15 cellular contexts compared by ENCODE assay signal in the genomic region with DNA sequence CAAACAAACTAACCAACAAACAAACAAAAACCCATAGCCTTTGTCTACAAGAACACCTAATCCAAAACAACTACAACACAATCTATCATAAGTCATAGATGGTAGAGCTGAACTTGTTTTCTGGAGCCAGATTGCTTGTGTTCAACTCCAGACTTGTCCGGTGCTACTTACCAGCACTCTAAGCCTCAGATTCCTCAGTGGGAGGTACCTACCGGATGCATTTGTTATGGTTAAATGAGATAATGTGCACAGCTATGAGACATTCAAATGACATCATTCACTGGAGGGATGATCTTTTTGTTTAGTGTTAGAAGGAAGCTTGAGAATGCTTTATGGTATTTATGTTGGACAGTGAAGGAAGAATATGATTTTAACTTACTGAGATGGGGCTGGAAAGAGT.
DNase-seq lines count a peak whose midpoint lies in the region; FAIRE-seq and TF ChIP-seq lines count a peak whose summit lies in the region.
"Had no signal": no experiment of that assay in that cellular context is flagged by ENCODE, and none has a peak within 500 bp of the region (broad histone marks: within the 10 kb centered on the region; RNA-seq: fewer than 3 reads in every experiment).

No MANE protein-coding gene starts in this region.

- no peak for TF ChIP-seq CTCF in choroid plexus epithelial cell (conservative IDR thresholded peaks at IDR 0.05; ENCODE audit: low read depth, low read length)

- no peaks in the 10 kb centered on the region for H3K27me3 ChIP-seq in Karpas-422 (ENCODE audit: low read length)
- H3K27me3 ChIP-seq: BE2C had no signal

- peaks cover 41% of the 10 kb centered on the region for H3K9me3 ChIP-seq in Karpas-422 (ENCODE audit: low read length)
- H3K9me3 ChIP-seq: BE2C had no signal

- no peaks in the 10 kb centered on the region for H4K20me1 ChIP-seq in Karpas-422 (ENCODE audit: insufficient read depth, low read depth, low read length)

- H3K79me2 ChIP-seq in Karpas-422 (ENCODE audit: low read length), result no peaks in the 10 kb centered on the region

- H3K4me3 ChIP-seq in choroid plexus epithelial cell (ENCODE audit: low read depth, low read length), result no peak overlapping the region
- H3K4me3 ChIP-seq in Karpas-422 (ENCODE audit: low read length), result no peak overlapping the region
- H3K4me3 ChIP-seq: GM23338 had no signal

- no peak overlapping the region for H3K27ac ChIP-seq in Karpas-422 (ENCODE audit: low read length)
- H3K27ac ChIP-seq in substantia nigra (ENCODE audit: low read depth, low read length, poor library complexity, severe bottlenecking), result no peak overlapping the region
- H3K27ac ChIP-seq: C4-2B had no signal

- no peak overlapping the region for H3K4me2 ChIP-seq in Karpas-422 (ENCODE audit: low read depth, low read length, poor library complexity, severe bottlenecking)
- H3K4me2 ChIP-seq: GM23338 had no signal

- H3K36me3 ChIP-seq in Karpas-422 (ENCODE audit: insufficient read depth, low read length), result no peaks in the 10 kb centered on the region
- H3K36me3 ChIP-seq: BE2C had no signal

- peak; percentile 85 for FAIRE-seq in urothelium cell line (lab: Jason Lieb, UNC)
- FAIRE-seq: A204.1, GM12892 had no signal

- H3K9me2 ChIP-seq in Karpas-422 (replicated peaks; ENCODE audit: insufficient read depth, low read length), result no peaks in the 10 kb centered on the region

- H2AFZ ChIP-seq in Karpas-422 (ENCODE audit: low read length), result no peak overlapping the region
- H2AFZ ChIP-seq: GM23338 had no signal

- no peaks in the 10 kb centered on the region for H3K4me1 ChIP-seq in Karpas-422 (ENCODE audit: low read length)
- H3K4me1 ChIP-seq: BE2C had no signal

- no peak overlapping the region for H3K9ac ChIP-seq in Karpas-422 (ENCODE audit: low read length)

- peak; percentile 4 for DNase-seq in H4 (ENCODE audit: low spot score)
- DNase-seq in amniotic epithelial cell (ENCODE audit: low read depth), result peak; percentile 2
- DNase-seq in choroid plexus epithelial cell (ENCODE audit: low read depth), result peak; percentile 31
- peak; percentile 16 for DNase-seq in urothelium cell line (ENCODE audit: low spot score)
- no peak for DNase-seq in activated CD8-positive, alpha-beta memory T cell treated with anti-CD3 and anti-CD28 coated beads, Interleukin-2, amount 50 U/mL, for 4 hours
- no peak for DNase-seq in Karpas-422
- no peak for DNase-seq in substantia nigra (lab: John Stamatoyannopoulos, UW)
- DNase-seq: BE2C; CD4-positive, alpha-beta memory T cell; DMS79; H9 had no signal

Comparison
In these comparisons a context has a peak if more than half of its experiments do, and no peak if none do; other contexts are left out.
1. DNase-seq: peak in H4 (single experiment), amniotic epithelial cell (single experiment), choroid plexus epithelial cell (single experiment) and urothelium cell line (single experiment); none in activated CD8-positive, alpha-beta memory T cell treated with anti-CD3 and anti-CD28 coated beads, Interleukin-2, amount 50 U/mL, for 4 hours (single experiment), Karpas-422 (single experiment) and substantia nigra (0 of 49).